ENCODE assay signal across 19 cellular contexts in the genomic region with DNA sequence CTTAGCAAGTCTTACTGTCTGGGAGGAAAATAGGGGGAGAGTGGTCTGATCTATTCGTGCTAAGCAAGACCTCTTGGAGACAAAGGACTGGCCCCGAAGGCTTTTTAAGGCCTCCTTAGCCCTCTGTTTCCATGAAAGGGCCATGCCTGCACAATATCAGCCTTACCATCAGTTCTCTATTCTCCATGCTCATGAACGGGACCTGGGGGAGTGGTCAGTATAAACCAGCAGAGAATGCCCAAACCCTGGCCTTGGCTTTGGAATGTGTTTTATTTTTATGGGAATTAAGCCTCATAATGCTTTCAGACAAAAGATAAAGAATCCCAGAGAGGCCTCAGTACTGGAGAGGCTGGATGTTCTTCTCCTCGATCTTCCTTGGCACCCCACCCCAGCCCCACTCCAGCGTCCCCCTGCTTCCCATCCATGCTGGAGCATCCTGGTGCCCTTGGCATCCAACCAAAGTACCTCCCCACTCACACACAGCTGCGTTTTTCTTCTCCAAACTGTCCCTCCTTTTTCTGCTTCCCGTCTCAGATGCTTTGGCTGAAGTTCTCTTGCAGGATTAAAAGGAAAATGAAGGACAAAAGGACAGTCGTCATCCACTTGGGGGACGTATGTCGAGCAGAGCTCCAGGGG. TPM values are rescaled to one million over a fixed set of nuclear protein-coding genes. Genes with fewer than 3 reads are reported as not detected.
"Had no signal": no experiment of that assay in that cellular context is flagged by ENCODE, and none has a peak within 500 bp of the region (broad histone marks: within the 10 kb centered on the region; RNA-seq: fewer than 3 reads in every experiment).

No MANE protein-coding gene starts in this region.

- H3K4me3 Mint-ChIP-seq: activated B cell treated with CpG ODN at 0.5 μM for 24 hours; activated CD4-positive, alpha-beta T cell treated with anti-CD3 and anti-CD28 coated beads, Interleukin-2, amount 10 ng/mL, durations not matched to agents 7 days and 5 days; activated T-helper 17 cell treated with anti-CD3 and anti-CD28 coated beads, Interleukin-2, amount 50 U/mL, for 72 hours; naive B cell had no signal

- ATAC-seq: activated T-helper 17 cell treated with anti-CD3 and anti-CD28 coated beads, Interleukin-2, amount 50 U/mL, for 72 hours; left colon had no signal

- H3K4me1 ChIP-seq: colonic mucosa had no signal

- H3K9me3 ChIP-seq: adrenal gland, colonic mucosa, esophagus squamous epithelium, SJCRH30, transverse colon had no signal

- H3K27ac Mint-ChIP-seq: activated B cell treated with CpG ODN at 0.5 μM for 24 hours; activated CD4-positive, alpha-beta T cell treated with anti-CD3 and anti-CD28 coated beads, Interleukin-2, amount 10 ng/mL, durations not matched to agents 7 days and 5 days; activated T-helper 17 cell treated with anti-CD3 and anti-CD28 coated beads, Interleukin-2, amount 50 U/mL, for 72 hours had no signal

- H3K27me3 ChIP-seq: adrenal gland, colonic mucosa, SJCRH30, transverse colon had no signal

- DNase-seq: activated B cell treated with CpG ODN at 0.5 μM for 24 hours; activated CD4-positive, alpha-beta T cell treated with anti-CD3 and anti-CD28 coated beads, Interleukin-2, amount 10 ng/mL, durations not matched to agents 7 days and 5 days; activated naive CD4-positive, alpha-beta T cell treated with anti-CD3 and anti-CD28 coated beads, Interleukin-2, amount 50 U/mL, for 16 hours; caudate nucleus; colonic mucosa; effector CD4-positive, alpha-beta T cell; esophagus squamous epithelium; glutamatergic neuron; left colon; naive B cell; SJCRH30; small intestine; stimulated activated CD4-positive, alpha-beta T cell treated with anti-CD3 and anti-CD28 coated beads, Interleukin-4, amount 100 ng/mL, for 4 hours; stimulated activated naive CD4-positive, alpha-beta T cell treated with Interleukin-2 at 50 U/mL for 16 hours; transverse colon had no signal

- H3K27ac ChIP-seq: colonic mucosa, esophagus squamous epithelium, SJCRH30 had no signal

- H3K4me1 Mint-ChIP-seq: activated B cell treated with CpG ODN at 0.5 μM for 24 hours, naive B cell had no signal

- H3K9me3 Mint-ChIP-seq: activated B cell treated with CpG ODN at 0.5 μM for 24 hours; activated T-helper 17 cell treated with anti-CD3 and anti-CD28 coated beads, Interleukin-2, amount 50 U/mL, for 72 hours had no signal

- H3K4me3 ChIP-seq: adrenal gland, colonic mucosa, esophagus squamous epithelium, SJCRH30, transverse colon had no signal

- H3K36me3 ChIP-seq: adrenal gland, colonic mucosa, esophagus squamous epithelium, SJCRH30, transverse colon had no signal

RNA-seq across cellular contexts. Expression of gene FXYD6, which starts 18.6 kb away (rescaled TPM):
- total RNA-seq: activated B cell treated with CpG ODN at 0.5 μM for 24 hours; activated CD4-positive, alpha-beta T cell treated with anti-CD3 and anti-CD28 coated beads, Interleukin-2, amount 10 ng/mL, durations not matched to agents 7 days and 5 days; fibroblast of villous mesenchyme; T-helper 2 cell treated with Interferon-gamma antibody and Interleukin-4, amounts not matched to agents 100 ng/mL and 5 ng/mL, for 36 hours had no signal

RNA-seq across cellular contexts. Expression of gene FXYD2, which starts 33.3 kb away (rescaled TPM):
- total RNA-seq: fibroblast of villous mesenchyme had no signal
